In the genomic region with DNA sequence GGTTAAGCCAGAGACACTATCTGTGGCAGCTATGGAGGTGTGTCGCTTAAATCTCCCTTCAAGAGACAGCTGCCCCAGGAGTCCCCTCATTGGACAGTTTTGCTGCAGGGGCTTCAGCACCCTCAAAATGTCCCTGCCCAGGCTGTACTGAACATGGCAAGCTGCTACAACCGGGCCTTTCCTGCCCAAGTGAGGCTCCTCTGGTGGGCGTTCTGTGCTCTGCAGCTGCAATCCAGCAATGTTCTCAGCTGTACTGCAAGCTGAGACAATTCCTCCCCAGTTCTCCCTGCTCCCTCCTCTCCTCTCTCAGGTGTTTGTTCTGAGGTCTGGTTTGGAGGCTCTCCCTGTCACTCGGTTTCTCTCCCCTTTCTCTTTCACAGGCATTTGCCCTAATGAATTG, we compare ENCODE assay signal across 10 cellular contexts.
DNase-seq lines count a peak whose midpoint lies in the region; ATAC-seq and TF ChIP-seq lines count a peak whose summit lies in the region.
"Had no signal": no experiment of that assay in that cellular context is flagged by ENCODE, and none has a peak within 500 bp of the region (broad histone marks: within the 10 kb centered on the region; RNA-seq: fewer than 3 reads in every experiment).

No MANE protein-coding gene starts in this region.

- H3K4me2 ChIP-seq in DND-41 (ENCODE audit: insufficient read depth, low read length) (no peak overlapping the region), HCT116 (ENCODE audit: low read length) (no peak overlapping the region)

- peak overlapping the region; percentile 16; the same call in 1 of the 2 replicates for H3K27ac Mint-ChIP-seq in WTC11

- H3K9ac ChIP-seq in DND-41 (ENCODE audit: low read depth, low read length) (no peak overlapping the region), HCT116 (ENCODE audit: low read length) (no peak overlapping the region)

- H3K27ac ChIP-seq in DND-41 (ENCODE audit: low read length), result no peak overlapping the region
- no peak overlapping the region for H3K27ac ChIP-seq in HCT116 (ENCODE audit: low read depth, low read length)

- peaks cover 18% of the 10 kb centered on the region for H3K4me1 Mint-ChIP-seq in WTC11

- TF ChIP-seq POLR2A in HCT116 (IDR thresholded peaks at IDR 0.05; ENCODE audit: borderline replicate concordance, extremely low read depth, insufficient read depth, insufficient read length), result no peak

- H3K9me3 ChIP-seq in DND-41 (ENCODE audit: insufficient read depth, low read length, severe bottlenecking), result no peaks in the 10 kb centered on the region
- H3K9me3 ChIP-seq in HCT116 (ENCODE audit: control insufficient read depth in 1 of 2, insufficient read depth in 1 of 2, low read depth in 1 of 2, low read length in 2 of 2), result no peaks in the 10 kb centered on the region

- no peaks in the 10 kb centered on the region for H3K36me3 Mint-ChIP-seq in WTC11

- no TSS peak for BruUV-seq in HCT116 (replicated peaks; lab: Mats Ljungman, UMichigan)

- H3K79me2 ChIP-seq in DND-41 (ENCODE audit: insufficient read depth, low read length), result no peaks in the 10 kb centered on the region
- H3K79me2 ChIP-seq in HCT116 (ENCODE audit: insufficient read depth, low read length), result no peaks in the 10 kb centered on the region

- ATAC-seq in DND-41 (ENCODE audit: insufficient read depth, low read depth), result peak; percentile 63
- ATAC-seq in HCT116, result peak; percentile 95
- peak; percentile 98 for ATAC-seq in WTC11
- no peak for ATAC-seq in GM19324 (IDR thresholded peaks at IDR 0.05; ENCODE audit: low FRiP score, unreplicated experiment)
- ATAC-seq in left lobe of liver, result no peak
- no peak for ATAC-seq in HG03139 (IDR thresholded peaks at IDR 0.05; ENCODE audit: unreplicated experiment)

- no peak for DNase-seq in DND-41
- DNase-seq in HCT116 (ENCODE audit: low read depth, low spot score), result peak; percentile 7
- peak; percentile 55 for DNase-seq in WTC11 (ENCODE audit: low spot score)
- peak; percentile 70 for DNase-seq in islet precursor cell
- DNase-seq in left lobe of liver (ENCODE audit: low spot score), result no peak
- DNase-seq in medulla oblongata (ENCODE audit: extremely low spot score), result no peak
- DNase-seq: activated naive CD4-positive, alpha-beta T cell; substantia nigra had no signal

- TF ChIP-seq RAD21 in HCT116 (IDR thresholded peaks at IDR 0.05; ENCODE audit: low read depth), result peak; percentile 12; the same call in 1 of the 2 replicates

- H3K4me1 ChIP-seq in DND-41 (ENCODE audit: insufficient read depth, low read length) (no peaks in the 10 kb centered on the region), HCT116 (ENCODE audit: control insufficient read depth in 1 of 2, insufficient read depth in 2 of 2, low read length in 2 of 2) (no peaks in the 10 kb centered on the region)

- no peaks in the 10 kb centered on the region for H3K27me3 Mint-ChIP-seq in WTC11 (ENCODE audit: low read depth)

- H3K36me3 ChIP-seq in DND-41 (ENCODE audit: insufficient read depth, low read length) (no peaks in the 10 kb centered on the region), HCT116 (ENCODE audit: control insufficient read depth in 1 of 2, insufficient read depth in 2 of 2, low read length in 2 of 2) (no peaks in the 10 kb centered on the region)

- RAD21 ChIA-PET in HCT116 (lab: Charles Lee; ENCODE audit: low non-redundant PET in 1 of 2, low total read pairs in 2 of 2, uncharacterized antibody in 2 of 2, unreplicated experiment in 2 of 2), result no interaction called here

- no peaks in the 10 kb centered on the region for H3K9me2 ChIP-seq in HCT116 (ENCODE audit: insufficient read depth)

- intact Hi-C loops in HCT116 (cut with micrococcal nuclease), result no loop called here

- no peaks in the 10 kb centered on the region for H3K9me3 Mint-ChIP-seq in WTC11

- H2AFZ ChIP-seq in DND-41 (ENCODE audit: low read depth, low read length), result no peak overlapping the region
- no peak overlapping the region for H2AFZ ChIP-seq in HCT116 (ENCODE audit: low read depth, low read length, poor library complexity, severe bottlenecking)

- TF ChIP-seq CTCF in DND-41 (IDR thresholded peaks at IDR 0.05; ENCODE audit: borderline replicate concordance, extremely low read depth, low read length, poor library complexity, severe bottlenecking), result peak; percentile 54
- peak in 2 of 3 experiments; percentile 57 to 73; a peak in 4 of 6 replicates for TF ChIP-seq CTCF in HCT116 (IDR thresholded peaks at IDR 0.05 in 2 of 3, conservative IDR thresholded peaks at IDR 0.05 in 1 of 3; ENCODE audit: borderline replicate concordance in 1 of 3, insufficient read depth in 1 of 3, low read depth in 2 of 3, low read length in 2 of 3)
- peak; percentile 44; the same call in 1 of the 2 replicates for TF ChIP-seq CTCF in WTC11 (IDR thresholded peaks at IDR 0.05)

- CTCF ChIA-PET in HCT116 (lab: Charles Lee), result interaction anchor here (0.9 to 1.6 kb wide), 3 partner anchors 11 to 470 kb away, joined by 4 to 6 read pairs (median 4); no protein-coding TSS in a partner anchor
- CTCF ChIA-PET in WTC11 (lab: Charles Lee), result interaction anchor here (0.6 to 1.5 kb wide), 15 partner anchors 9 to 1192 kb away, joined by 3 to 9 read pairs (median 4); no protein-coding TSS in a partner anchor

- H4K20me1 ChIP-seq in DND-41 (ENCODE audit: insufficient read depth, low read length) (no peaks in the 10 kb centered on the region), HCT116 (ENCODE audit: insufficient read depth) (no peaks in the 10 kb centered on the region)

- POLR2A ChIA-PET in HCT116 (lab: Charles Lee) (no interaction called here), WTC11 (lab: Charles Lee) (no interaction called here)

- no peak overlapping the region for H3K4me3 Mint-ChIP-seq in WTC11

- H3K4me3 ChIP-seq in DND-41 (ENCODE audit: low read depth in 1 of 2, low read length in 2 of 2), result no peak overlapping the region
- H3K4me3 ChIP-seq in HCT116 (replicated peaks in 1 of 2; ENCODE audit: low read depth in 1 of 2, low read length in 2 of 2), result no peak overlapping the region

- no peaks in the 10 kb centered on the region for H3K27me3 ChIP-seq in DND-41 (ENCODE audit: insufficient read depth, low read length, poor library complexity)
- H3K27me3 ChIP-seq in HCT116 (ENCODE audit: insufficient read depth, low read length), result no peaks in the 10 kb centered on the region

TF ChIP-seq in HCT116, 20 proteins besides CTCF, POLR2A, EP300 and RAD21:
- TF ChIP-seq JUND (IDR thresholded peaks at IDR 0.05), result no peak

TF ChIP-seq in WTC11, 78 proteins besides CTCF, POLR2A, EP300 and RAD21 (continues in another document):
- TF ChIP-seq SMAD3 (CRISPR knock-in tag; IDR thresholded peaks at IDR 0.05; ENCODE audit: borderline replicate concordance) (no peak), ESRRA (CRISPR knock-in tag; IDR thresholded peaks at IDR 0.05; ENCODE audit: borderline replicate concordance) (no peak), AFF4 (CRISPR knock-in tag; IDR thresholded peaks at IDR 0.05; ENCODE audit: borderline replicate concordance) (no peak)

Comparison
In these comparisons a context has a peak if more than half of its experiments do, and no peak if none do; other contexts are left out.
1. ATAC-seq: peak in DND-41 (single experiment), HCT116 (single experiment) and WTC11 (single experiment); none in GM19324 (single experiment), left lobe of liver (single experiment) and HG03139 (single experiment).
2. DNase-seq: peak in HCT116 (single experiment), WTC11 (single experiment) and islet precursor cell (single experiment); none in DND-41 (single experiment), left lobe of liver (single experiment) and medulla oblongata (single experiment).
3. Peak in every context shown above with its lines, with median percentiles within 50 percentile points of each other: CTCF ChIP-seq.